In genomic region chr18:8657050-8657820, GRCh38 we compare ENCODE assay signal across 1 cellular context.
TF ChIP-seq lines count a peak whose summit lies in the region.

No MANE protein-coding gene starts in this region.

TF ChIP-seq in K562, 482 proteins besides CTCF, POLR2A, EP300 and RAD21 (continued from another document):
- TF ChIP-seq ZFP36 (IDR thresholded peaks at IDR 0.05; ENCODE audit: low read depth, low read length, partially characterized antibody) (no peak), ZNF57 (CRISPR knock-in tag; IDR thresholded peaks at IDR 0.05) (no peak), MYNN (IDR thresholded peaks at IDR 0.05) (no peak), MYNN (CRISPR knock-in tag; IDR thresholded peaks at IDR 0.05) (no peak), LARP7 (IDR thresholded peaks at IDR 0.05) (no peak), HLTF (IDR thresholded peaks at IDR 0.05) (no peak), PYGO2 (tag; IDR thresholded peaks at IDR 0.05) (no peak), CREBBP (IDR thresholded peaks at IDR 0.05; ENCODE audit: low read depth, low read length) (no peak), ETV5 (CRISPR knock-in tag; IDR thresholded peaks at IDR 0.05; ENCODE audit: low read depth) (no peak), CEBPZ (IDR thresholded peaks at IDR 0.05; ENCODE audit: borderline replicate concordance, low read depth, low read length) (no peak)
